ENCODE assay signal across 7 cellular contexts in the genomic region with DNA sequence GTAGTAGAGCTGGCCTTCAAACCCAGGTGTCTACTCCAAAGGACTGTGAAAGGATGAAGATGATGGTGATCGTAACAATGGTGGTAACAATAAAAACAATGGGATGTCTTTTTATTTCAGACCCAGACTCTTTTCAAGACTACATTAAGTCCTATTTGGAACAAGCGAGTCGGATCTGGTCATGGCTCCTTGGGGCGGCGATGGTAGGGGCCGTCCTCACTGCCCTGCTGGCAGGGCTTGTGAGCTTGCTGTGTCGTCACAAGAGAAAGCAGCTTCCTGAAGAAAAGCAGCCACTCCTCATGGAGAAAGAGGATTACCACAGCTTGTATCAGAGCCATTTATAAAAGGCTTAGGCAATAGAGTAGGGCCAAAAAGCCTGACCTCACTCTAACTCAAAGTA.
DNase-seq lines count a peak whose midpoint lies in the region; ATAC-seq, FAIRE-seq and TF ChIP-seq lines count a peak whose summit lies in the region.
"Not testable (repeated sequence)": the region's sequence is repeated elsewhere in the genome, so short reads cannot be mapped to it uniquely, and the experiment has no call there.

No MANE protein-coding gene starts in this region.

- not testable (repeated sequence) for H3K36me3 ChIP-seq in GM23338 (ENCODE audit: insufficient read depth); WERI-Rb-1; ectodermal cell (ENCODE audit: control insufficient read depth, insufficient read depth, low read length); keratinocyte (ENCODE audit: control insufficient read depth in 2 of 2, extremely low read depth in 1 of 2, insufficient read depth in 2 of 2, low read length in 2 of 2); neural progenitor cell

- TF ChIP-seq POLR2A in GM12892 (IDR thresholded peaks at IDR 0.05; ENCODE audit: low read depth, low read length) = not testable (repeated sequence)

- not testable (repeated sequence) for H3K27me3 Mint-ChIP-seq in GM23338 (ENCODE audit: insufficient read depth, low read depth, poor library complexity); neural progenitor cell (ENCODE audit: insufficient read depth, low read depth)

- not testable (repeated sequence) for H3K27ac Mint-ChIP-seq in GM23338, neural progenitor cell

- not testable (repeated sequence) for H3K36me3 Mint-ChIP-seq in GM23338 (ENCODE audit: low read depth); neural progenitor cell

- not testable (repeated sequence) for H3K9ac ChIP-seq in keratinocyte (ENCODE audit: control insufficient read depth, extremely low read depth, insufficient read depth, low read length); neural progenitor cell

- intact Hi-C loops in Right ventricle myocardium inferior (cut with DNase I) = not testable (repeated sequence)

- TF ChIP-seq CTCF in GM23338 (conservative IDR thresholded peaks at IDR 0.05; ENCODE audit: low read depth in 2 of 2); WERI-Rb-1 (IDR thresholded peaks at IDR 0.05; ENCODE audit: low read depth, low read length); keratinocyte (optimal IDR thresholded peaks at IDR 0.05 in 1 of 3, IDR thresholded peaks at IDR 0.05 in 1 of 3, conservative IDR thresholded peaks at IDR 0.05 in 1 of 3; ENCODE audit: extremely low read depth in 1 of 3, insufficient read depth in 2 of 3, low read length in 3 of 3); neural progenitor cell (IDR thresholded peaks at IDR 0.05): not testable (repeated sequence)

- peak; percentile 71 for ATAC-seq in GM23338
- ATAC-seq in Right ventricle myocardium inferior = not testable (repeated sequence)

- peak; percentile 56 for FAIRE-seq in GM12892 (lab: Jason Lieb, UNC)
- FAIRE-seq in keratinocyte (lab: Jason Lieb, UNC) = peak; percentile 13

- WGBS in ectodermal cell, 2 experiments = 46% methylated on average over 5 of the region's 7 CpGs; no CpG with 5 or more reads in 1 of the 2 experiments

- not testable (repeated sequence) for H3K4me2 ChIP-seq in GM23338; keratinocyte (ENCODE audit: control insufficient read depth, extremely low read depth, insufficient read depth, low read depth, low read length)
- H3K4me2 ChIP-seq in neural progenitor cell = peak overlapping the region; percentile 78

- not testable (repeated sequence) for H3K4me3 ChIP-seq in GM23338; WERI-Rb-1 (ENCODE audit: low read depth, low read length); ectodermal cell (ENCODE audit: insufficient read depth, low read depth, low read length); keratinocyte (ENCODE audit: control insufficient read depth in 2 of 3, extremely low read depth in 1 of 3, insufficient read depth in 2 of 3, low read depth in 1 of 3, low read length in 3 of 3); neural progenitor cell

- not testable (repeated sequence) for H3F3A ChIP-seq in GM23338 (replicated peaks; ENCODE audit: low read depth)
- peaks cover 22% of the 10 kb centered on the region for H3F3A ChIP-seq in neural progenitor cell (ENCODE audit: low read depth)

- dilution Hi-C loops in keratinocyte (cut with MboI; ENCODE audit: extremely low pct_ligation_motif_present, low sequenced_read_pairs) = not testable (repeated sequence)

- H3K9me1 ChIP-seq in keratinocyte (ENCODE audit: control insufficient read depth, extremely low read depth, insufficient read depth, low read length) = not testable (repeated sequence)

- not testable (repeated sequence) for DNase-seq in GM12892 (ENCODE audit: insufficient read length); keratinocyte (ENCODE audit: low read depth, low spot score)
- peak; percentile 7 for DNase-seq in GM23338 (ENCODE audit: low spot score)
- peak; percentile 7 for DNase-seq in WERI-Rb-1
- DNase-seq in Right ventricle myocardium inferior (ENCODE audit: missing footprints) = peak; percentile 20
- peak; percentile 73 for DNase-seq in neural progenitor cell (ENCODE audit: low spot score)

- not testable (repeated sequence) for H3K4me3 Mint-ChIP-seq in GM23338, neural progenitor cell

- not testable (repeated sequence) for H3K79me2 ChIP-seq in GM23338 (replicated peaks; ENCODE audit: insufficient read depth); keratinocyte (ENCODE audit: control insufficient read depth, insufficient read depth, low read length); neural progenitor cell (ENCODE audit: low read depth)

- not testable (repeated sequence) for H3K9me3 Mint-ChIP-seq in GM23338, neural progenitor cell

- H3K27me3 ChIP-seq in GM23338 (ENCODE audit: insufficient read depth); WERI-Rb-1 (ENCODE audit: insufficient read depth, low read depth, severe bottlenecking); ectodermal cell (ENCODE audit: control insufficient read depth, insufficient read depth, low read length, poor library complexity, severe bottlenecking); keratinocyte (ENCODE audit: control insufficient read depth, extremely low read depth, insufficient read depth, low read length); neural progenitor cell: not testable (repeated sequence)

- H3K4me1 ChIP-seq in GM23338 (ENCODE audit: insufficient read depth) (peaks cover 12% of the 10 kb centered on the region), neural progenitor cell (peaks cover 54% of the 10 kb centered on the region)
- H3K4me1 ChIP-seq in ectodermal cell (ENCODE audit: control insufficient read depth, insufficient read depth, low read length); keratinocyte (ENCODE audit: control insufficient read depth, extremely low read depth, insufficient read depth, low read length): not testable (repeated sequence)

- H3K9me2 ChIP-seq in GM23338 (ENCODE audit: insufficient read depth) = not testable (repeated sequence)

- not testable (repeated sequence) for H3K27ac ChIP-seq in GM23338 (ENCODE audit: low read depth); WERI-Rb-1; keratinocyte (ENCODE audit: control insufficient read depth, insufficient read depth, low read length)
- peak overlapping the region; percentile 1 for H3K27ac ChIP-seq in ectodermal cell (ENCODE audit: insufficient read depth, low read depth, low read length, poor library complexity, severe bottlenecking)
- H3K27ac ChIP-seq in neural progenitor cell = peak overlapping the region; percentile 91

- not testable (repeated sequence) for H2AFZ ChIP-seq in GM23338; keratinocyte (ENCODE audit: control insufficient read depth, low read length); neural progenitor cell (replicated peaks)

- not testable (repeated sequence) for H3K9me3 ChIP-seq in WERI-Rb-1 (ENCODE audit: severe bottlenecking); ectodermal cell (ENCODE audit: control insufficient read depth, low read length); keratinocyte (ENCODE audit: control insufficient read depth, low read depth, low read length); neural progenitor cell (ENCODE audit: low read depth)

- H4K20me1 ChIP-seq in GM23338 (replicated peaks; ENCODE audit: insufficient read depth); keratinocyte (ENCODE audit: control insufficient read depth, extremely low read depth, insufficient read depth, low read length); neural progenitor cell (ENCODE audit: low read depth): not testable (repeated sequence)

- H3K4me1 Mint-ChIP-seq in GM23338 = peaks cover 14% of the 10 kb centered on the region
- peaks cover 21% of the 10 kb centered on the region for H3K4me1 Mint-ChIP-seq in neural progenitor cell
